8 cellular contexts compared by ENCODE assay signal in genomic region chr22:21938071-21938822, GRCh38. TPM values are rescaled to one million over a fixed set of nuclear protein-coding genes. Genes with fewer than 3 reads are reported as not detected.
DNase-seq lines count a peak whose midpoint lies in the region; TF ChIP-seq lines count a peak whose summit lies in the region.

No MANE protein-coding gene starts in this region.

- H3K27ac ChIP-seq in neural progenitor cell, result peak overlapping the region; percentile 80
- H3K27ac ChIP-seq in stomach, result peak overlapping the region; percentile 86 to 97 (median 95)

- no peaks in the 10 kb centered on the region for H3K9me2 ChIP-seq in Loucy (replicated peaks; ENCODE audit: low read depth, low read length)

- peak overlapping the region; percentile 98 for H3K9ac ChIP-seq in Loucy (ENCODE audit: low read depth, low read length, poor library complexity, severe bottlenecking)
- peak overlapping the region; percentile 48 for H3K9ac ChIP-seq in neural progenitor cell

- H3K4me3 ChIP-seq in Loucy (ENCODE audit: low read length, poor library complexity, severe bottlenecking) (peak overlapping the region; percentile 92), foreskin fibroblast (ENCODE audit: low read depth in 1 of 2, low read length in 2 of 2) (peak overlapping the region; percentile 47 to 59), neural progenitor cell (peak overlapping the region; percentile 80), stomach (peak overlapping the region; percentile 48 to 61 (median 54))

- peaks cover 4% of the 10 kb centered on the region for H3K36me3 Mint-ChIP-seq in neural progenitor cell

- H3F3A ChIP-seq in Loucy (ENCODE audit: low read depth), result peaks cover 9% of the 10 kb centered on the region; the same call in 1 of the 2 replicates
- H3F3A ChIP-seq in neural progenitor cell (ENCODE audit: low read depth), result peaks cover 11% of the 10 kb centered on the region

- H4K20me1 ChIP-seq in Loucy (ENCODE audit: insufficient read depth, low read length, poor library complexity, severe bottlenecking) (no peaks in the 10 kb centered on the region), neural progenitor cell (ENCODE audit: low read depth) (no peaks in the 10 kb centered on the region)

- TF ChIP-seq CTCF in Loucy (conservative IDR thresholded peaks at IDR 0.05; ENCODE audit: low read length) (peak; percentile 76), foreskin fibroblast (IDR thresholded peaks at IDR 0.05; ENCODE audit: low read depth, low read length) (peak; percentile 99), neural progenitor cell (IDR thresholded peaks at IDR 0.05) (peak; percentile 90), stomach (IDR thresholded peaks at IDR 0.05) (peak in 6 of 7 experiments; percentile 97 to 100 (median 99))

- no peak for TF ChIP-seq EP300 in stomach (IDR thresholded peaks at IDR 0.05)

- H3K4me2 ChIP-seq in Loucy (ENCODE audit: low read depth, low read length, poor library complexity, severe bottlenecking) (peak overlapping the region; percentile 85), neural progenitor cell (peak overlapping the region; percentile 99)

- no peaks in the 10 kb centered on the region for H3K27me3 Mint-ChIP-seq in neural progenitor cell (ENCODE audit: insufficient read depth, low read depth)

- H3K27me3 ChIP-seq in Loucy (ENCODE audit: insufficient read depth, low read length, poor library complexity, severe bottlenecking) (no peaks in the 10 kb centered on the region), neural progenitor cell (no peaks in the 10 kb centered on the region), stomach (no peaks in the 10 kb centered on the region)

- DNase-seq in DMS79 (lab: John Stamatoyannopoulos, UW) (peak; percentile 49), H4 (ENCODE audit: low spot score) (peak; percentile 81), SHP77 (lab: John Stamatoyannopoulos, UW) (peak; percentile 76 to 86), activated gamma-delta T cell treated with Interleukin-2 at 50 U/mL for 16 hours (peak; percentile 90), foreskin fibroblast (peak; percentile 78 to 90), neural progenitor cell (ENCODE audit: low spot score) (peak; percentile 96), stomach (peak; percentile 95)

- H3K9me3 Mint-ChIP-seq in neural progenitor cell, result no peaks in the 10 kb centered on the region

- TF ChIP-seq POLR2A in stomach (IDR thresholded peaks at IDR 0.05), result no peak

- H3K4me1 ChIP-seq in Loucy (ENCODE audit: insufficient read depth, low read length, poor library complexity, severe bottlenecking) (peaks cover 60% of the 10 kb centered on the region), neural progenitor cell (no peaks in the 10 kb centered on the region), stomach (peaks cover 47 to 76% (median 62%) of the 10 kb centered on the region in 4 donors)

- H3K79me2 ChIP-seq in Loucy (ENCODE audit: insufficient read depth, low read length) (peaks cover 26% of the 10 kb centered on the region), neural progenitor cell (ENCODE audit: low read depth) (no peaks in the 10 kb centered on the region)

- peak overlapping the region; percentile 83 for H3K27ac Mint-ChIP-seq in neural progenitor cell

- peak overlapping the region; percentile 78 for H3K4me3 Mint-ChIP-seq in neural progenitor cell

- 2 to 3% (median 2%) methylated on average over 24 to 42 of the region's 42 CpGs for WGBS in stomach, 5 donors

- peak overlapping the region; percentile 99 for H2AFZ ChIP-seq in Loucy (ENCODE audit: low read length)
- peak overlapping the region; percentile 100 for H2AFZ ChIP-seq in neural progenitor cell (replicated peaks)

- H3K36me3 ChIP-seq in Loucy (ENCODE audit: insufficient read depth, low read length) (peaks cover 10% of the 10 kb centered on the region; the same call in 1 of the 2 replicates), neural progenitor cell (no peaks in the 10 kb centered on the region), stomach (peaks cover 6 to 32% (median 25%) of the 10 kb centered on the region in 4 donors)

- peaks cover 29% of the 10 kb centered on the region for H3K4me1 Mint-ChIP-seq in neural progenitor cell

- intact Hi-C loops in stomach (cut with DNase I; ENCODE audit: low total_unique reads), result no loop called here

- H3K9me3 ChIP-seq in Loucy (ENCODE audit: insufficient read depth, low read depth, low read length) (no peaks in the 10 kb centered on the region), neural progenitor cell (ENCODE audit: low read depth) (no peaks in the 10 kb centered on the region), stomach (no peaks in the 10 kb centered on the region)

RNA-seq across cellular contexts. Expression of gene PPM1F, which starts 14.4 kb away (rescaled TPM):
- 9.2 and 14.1 TPM in 2 replicates for total RNA-seq in H4 (2014; rRNA removed; shearing (Covaris generic))
- total RNA-seq in neural progenitor cell (ENCODE audit: low replicate concordance) (18.0 and 39.0 TPM in 2 replicates), stomach (100 to 1,000 TPM in 1 of 5 donors, 10 to 100 TPM in 4; 12.6 to 285 (median 22.3) TPM)
- 1 to 10 TPM; 6.7 to 9.9 (median 8.1) TPM for polyA plus RNA-seq in stomach

RNA-seq across cellular contexts. Expression of gene TOP3B, which starts 44.3 kb away (rescaled TPM):
- total RNA-seq in H4 (2014; rRNA removed; shearing (Covaris generic)), result 9.3 and 10.8 TPM in 2 replicates
- 53.9 and 74.0 TPM in 2 replicates for total RNA-seq in neural progenitor cell (ENCODE audit: low replicate concordance)
- 100 to 1,000 TPM in 1 of 5 donors, 10 to 100 TPM in 4; 25.0 to 509 (median 38.5) TPM for total RNA-seq in stomach
- polyA plus RNA-seq in stomach, result 10 to 100 TPM in 1 of 3 donors, 1 to 10 TPM in 2; 3.8 to 13.8 (median 5.9) TPM

Comparison
In these comparisons a context has a peak if more than half of its experiments do, and no peak if none do; other contexts are left out.
1. Peak in every context shown above with its lines: DNase-seq, H3K4me3 ChIP-seq and H3K27ac ChIP-seq.